31 cellular contexts compared by ENCODE assay signal in the genomic region with DNA sequence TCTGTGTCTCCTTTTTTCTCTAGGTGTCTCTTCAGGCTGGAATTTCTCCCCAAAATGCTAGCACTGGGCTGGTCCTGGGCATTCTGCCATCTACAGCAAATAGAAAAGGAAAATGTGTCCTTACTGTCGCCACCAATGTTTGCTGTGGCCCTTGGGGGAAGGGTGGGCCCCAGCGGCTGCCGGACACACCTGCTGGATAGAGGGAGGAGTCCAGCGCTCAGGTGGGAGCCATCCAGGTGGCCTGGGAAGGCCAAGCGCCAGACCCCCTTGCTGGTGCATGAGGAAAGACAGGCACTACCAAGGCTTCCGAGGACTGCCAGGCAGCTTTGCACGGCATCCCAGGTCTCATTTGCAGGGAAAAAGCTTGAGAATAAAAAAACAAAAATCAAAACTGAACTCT.
DNase-seq lines count a peak whose midpoint lies in the region; ATAC-seq and TF ChIP-seq lines count a peak whose summit lies in the region.
"Had no signal": no experiment of that assay in that cellular context is flagged by ENCODE, and none has a peak within 500 bp of the region (broad histone marks: within the 10 kb centered on the region; RNA-seq: fewer than 3 reads in every experiment).

No MANE protein-coding gene starts in this region.

- H3K27ac ChIP-seq in right lobe of liver (no peak overlapping the region), prostate gland (no peak overlapping the region)
- H3K27ac ChIP-seq: esophagus muscularis mucosa, foreskin keratinocyte, heart left ventricle, neural progenitor cell, parathyroid adenoma, right atrium auricular region, RWPE1, SJSA1, WERI-Rb-1 had no signal

- peaks cover 11% of the 10 kb centered on the region for H3K36me3 Mint-ChIP-seq in Caco-2 (ENCODE audit: insufficient read depth, unreplicated experiment)
- H3K36me3 Mint-ChIP-seq: brain, neural progenitor cell had no signal

- H3K4me1 ChIP-seq in Caco-2 (peaks cover 73% of the 10 kb centered on the region), right lobe of liver (peaks cover 0 to 24% (median 13%) of the 10 kb centered on the region in 4 donors), prostate gland (replicated peaks) (no peaks in the 10 kb centered on the region)
- H3K4me1 ChIP-seq: esophagus muscularis mucosa, foreskin keratinocyte, heart left ventricle, parathyroid adenoma, right atrium auricular region, SJSA1 had no signal

- CTCF ChIA-PET in Caco-2 (lab: Charles Lee) = no interaction called here

- intact Hi-C loops in Caco-2 (cut with micrococcal nuclease; ENCODE audit: unreplicated experiment) = loop anchor here (2.0 to 5.0 kb wide), 2 partner anchors 39 kb away; no protein-coding TSS in a partner anchor
- intact Hi-C loops in right lobe of liver (cut with DNase I) = no loop called here
- intact Hi-C loops in prostate gland (cut with DNase I) = no loop called here

- H3K36me3 ChIP-seq in Caco-2 (ENCODE audit: control insufficient read depth, insufficient read depth, low read length) (no peaks in the 10 kb centered on the region), right lobe of liver (no peaks in the 10 kb centered on the region), prostate gland (no peaks in the 10 kb centered on the region)
- H3K36me3 ChIP-seq: esophagus muscularis mucosa, heart left ventricle, neural progenitor cell, right atrium auricular region, SJSA1, WERI-Rb-1 had no signal

- H3K9me3 Mint-ChIP-seq in Caco-2 (ENCODE audit: unreplicated experiment) = no peaks in the 10 kb centered on the region
- H3K9me3 Mint-ChIP-seq: activated T-helper 17 cell treated with anti-CD3 and anti-CD28 coated beads, Interleukin-2, amount 50 U/mL, for 72 hours had no signal

- H3K4me3 ChIP-seq in Caco-2 (ENCODE audit: low read depth, low read length) (no peak overlapping the region), right lobe of liver (no peak overlapping the region), prostate gland (no peak overlapping the region)
- H3K4me3 ChIP-seq: esophagus muscularis mucosa, heart left ventricle, neural progenitor cell, right atrium auricular region, SJSA1, smooth muscle cell had no signal

- H3K4me3 Mint-ChIP-seq in Caco-2 (ENCODE audit: unreplicated experiment) = peak overlapping the region; percentile 14
- H3K4me3 Mint-ChIP-seq: activated T-helper 17 cell treated with anti-CD3 and anti-CD28 coated beads, Interleukin-2, amount 50 U/mL, for 72 hours; brain; neural progenitor cell had no signal

- DNase-seq in Caco-2 (peak in 1 of 2 experiments; percentile 59), NCI-H774 (lab: John Stamatoyannopoulos, UW) (peak; percentile 56), right lobe of liver (peak; percentile 48 to 65 (median 60)), prostate gland (ENCODE audit: low spot score) (peak; percentile 10), NCI-H2227 treated with DMSO at 0.1 percent for 48 hours (lab: John Stamatoyannopoulos, UW) (no peak), iPS-NIHi7 (ENCODE audit: extremely low spot score) (no peak)
- DNase-seq: activated CD4-positive, alpha-beta T cell treated with anti-CD3 and anti-CD28 coated beads for 4 hours; activated naive CD4-positive, alpha-beta T cell treated with anti-CD3 and anti-CD28 coated beads, Interleukin-2, amount 50 U/mL, for 16 hours; cerebellar nuclear complex; DMS79 treated with DMSO at 0.1 percent for 48 hours; foreskin keratinocyte; GDM1; heart left ventricle; KG1; mammary epithelial cell; NCI-H1092 treated with DMSO at 0.1 percent for 48 hours; NCI-H1930; NCI-H226; stimulated activated naive CD4-positive, alpha-beta T cell treated with Interleukin-2 at 50 U/mL for 16 hours; T-helper 9 cell; WERI-Rb-1 had no signal

- H3K9me3 ChIP-seq in Caco-2 (no peaks in the 10 kb centered on the region), right lobe of liver (no peaks in the 10 kb centered on the region), prostate gland (no peaks in the 10 kb centered on the region)
- H3K9me3 ChIP-seq: heart left ventricle, right atrium auricular region, SJSA1 had no signal

- H3K27me3 Mint-ChIP-seq in Caco-2 (ENCODE audit: insufficient read depth, unreplicated experiment) = no peaks in the 10 kb centered on the region

- H3K4me1 Mint-ChIP-seq in Caco-2 (ENCODE audit: low read depth, unreplicated experiment) = peaks cover 43% of the 10 kb centered on the region

- 34% methylated on average over 5 of the region's 7 CpGs for WGBS in right lobe of liver (ENCODE audit: insufficient coverage, low coverage, low lambda C conversion rate, missing lambda C conversion rate)
- WGBS in prostate gland = 47% methylated on average over 7 of the region's 7 CpGs

- no peaks in the 10 kb centered on the region for H3K27me3 ChIP-seq in Caco-2 (replicated peaks; ENCODE audit: control insufficient read depth, insufficient read depth, low read length)
- H3K27me3 ChIP-seq in right lobe of liver = no peaks in the 10 kb centered on the region
- no peaks in the 10 kb centered on the region for H3K27me3 ChIP-seq in prostate gland (replicated peaks; ENCODE audit: insufficient read depth)
- H3K27me3 ChIP-seq: foreskin keratinocyte, heart left ventricle, neural progenitor cell, right atrium auricular region, SJSA1 had no signal

- H3K27ac Mint-ChIP-seq in Caco-2 (ENCODE audit: unreplicated experiment) = peak overlapping the region; percentile 59
- H3K27ac Mint-ChIP-seq: activated T-helper 17 cell treated with anti-CD3 and anti-CD28 coated beads, Interleukin-2, amount 50 U/mL, for 72 hours; brain had no signal

- TF ChIP-seq POLR2A in right lobe of liver (IDR thresholded peaks at IDR 0.05) = no peak
- TF ChIP-seq POLR2A in prostate gland (IDR thresholded peaks at IDR 0.05) = no peak

- BruUV-seq in Caco-2 (replicated peaks; lab: Mats Ljungman, UMichigan) = no TSS peak

- TF ChIP-seq CTCF in Caco-2 (IDR thresholded peaks at IDR 0.05; ENCODE audit: insufficient read depth in 1 of 2, low read depth in 1 of 2, low read length in 1 of 2, severe bottlenecking in 1 of 2, unreplicated experiment in 1 of 2) (no peak), right lobe of liver (IDR thresholded peaks at IDR 0.05) (no peak), prostate gland (IDR thresholded peaks at IDR 0.05) (no peak)

- POLR2A ChIA-PET in Caco-2 (lab: Charles Lee) = interaction anchor here (1.0 kb wide), 1 partner anchor 31 kb away, joined by 3 read pairs; no protein-coding TSS in a partner anchor

- peak; percentile 63 to 79 (median 68) for ATAC-seq in right lobe of liver
- ATAC-seq in HG03039 (IDR thresholded peaks at IDR 0.05; ENCODE audit: unreplicated experiment) = no peak
- ATAC-seq: activated T-helper 17 cell treated with anti-CD3 and anti-CD28 coated beads, Interleukin-2, amount 50 U/mL, for 72 hours; foreskin keratinocyte; heart left ventricle had no signal

Comparison
In these comparisons a context has a peak if more than half of its experiments do, and no peak if none do; other contexts are left out.
1. DNase-seq: peak in NCI-H774 (single experiment), right lobe of liver (3 of 3) and prostate gland (single experiment); none in NCI-H2227 treated with DMSO at 0.1 percent for 48 hours (single experiment) and iPS-NIHi7 (single experiment).